ENCODE assay signal across 22 cellular contexts in genomic region chr5:66469684-66470083, GRCh38.
DNase-seq lines count a peak whose midpoint lies in the region; ATAC-seq and TF ChIP-seq lines count a peak whose summit lies in the region.
"Had no signal": no experiment of that assay in that cellular context is flagged by ENCODE, and none has a peak within 500 bp of the region (broad histone marks: within the 10 kb centered on the region; RNA-seq: fewer than 3 reads in every experiment).

No MANE protein-coding gene starts in this region.

- H3K4me3 ChIP-seq in GM23338 (no peak overlapping the region), astrocyte of the spinal cord (ENCODE audit: low read depth, low read length) (no peak overlapping the region), mesendoderm (ENCODE audit: low read length) (no peak overlapping the region), heart right ventricle (no peak overlapping the region)

- H3K36me3 Mint-ChIP-seq in GM23338 (ENCODE audit: low read depth) = peaks cover 41% of the 10 kb centered on the region
- H3K36me3 Mint-ChIP-seq: CD4-positive, CD25-positive, alpha-beta regulatory T cell had no signal

- intact Hi-C loops in heart right ventricle (cut with DNase I) = no loop called here

- ATAC-seq in GM23338 (no peak), GM21619 (IDR thresholded peaks at IDR 0.05; ENCODE audit: unreplicated experiment) (no peak), heart right ventricle (no peak)
- ATAC-seq: PC-3 had no signal

- peaks cover 4% of the 10 kb centered on the region; the same call in 1 of the 2 replicates for H3K9me2 ChIP-seq in GM23338 (ENCODE audit: insufficient read depth)

- H3K27me3 Mint-ChIP-seq in GM23338 (ENCODE audit: insufficient read depth, low read depth, poor library complexity) = peaks cover 5% of the 10 kb centered on the region
- H3K27me3 Mint-ChIP-seq: CD4-positive, CD25-positive, alpha-beta regulatory T cell had no signal

- H3K23ac ChIP-seq in mesendoderm (ENCODE audit: low read length) = no peak overlapping the region

- no peak overlapping the region for H3K18ac ChIP-seq in mesendoderm (ENCODE audit: low read length)

- no peak overlapping the region for H3K27ac Mint-ChIP-seq in GM23338
- H3K27ac Mint-ChIP-seq: CD4-positive, CD25-positive, alpha-beta regulatory T cell; H9; T-helper 1 cell treated with Interleukin-12 subunit alpha and Interleukin-12 subunit beta and Interleukin-4 antibody, amounts not matched to agents 30 μg/mL and 1 μg/mL, for 36 hours had no signal

- no peak overlapping the region for H4K8ac ChIP-seq in mesendoderm (ENCODE audit: low read depth, low read length)

- H4K20me1 ChIP-seq in GM23338 (replicated peaks; ENCODE audit: insufficient read depth) = no peaks in the 10 kb centered on the region

- no peaks in the 10 kb centered on the region for H3K4me1 ChIP-seq in GM23338 (ENCODE audit: insufficient read depth)
- no peaks in the 10 kb centered on the region for H3K4me1 ChIP-seq in mesendoderm (ENCODE audit: control insufficient read depth, low read depth, low read length)
- H3K4me1 ChIP-seq in heart right ventricle = no peaks in the 10 kb centered on the region

- H3K9me3 ChIP-seq in heart right ventricle = peaks cover 0 to 40% (median 11%) of the 10 kb centered on the region in 11 donors

- H3K4ac ChIP-seq in mesendoderm (ENCODE audit: low read depth, low read length) = no peak overlapping the region

- no peak overlapping the region for H2AK5ac ChIP-seq in mesendoderm (ENCODE audit: low read length)

- no peaks in the 10 kb centered on the region for H3K79me2 ChIP-seq in GM23338 (replicated peaks; ENCODE audit: insufficient read depth)
- no peaks in the 10 kb centered on the region for H3K79me2 ChIP-seq in mesendoderm (ENCODE audit: control insufficient read depth, insufficient read depth, low read length)

- H3K9ac ChIP-seq in mesendoderm (ENCODE audit: low read length) = no peak overlapping the region
- H3K9ac ChIP-seq: KMS-11 had no signal

- no peak overlapping the region for H4K5ac ChIP-seq in mesendoderm (ENCODE audit: low read length)

- H3K27me3 ChIP-seq in GM23338 (ENCODE audit: insufficient read depth) = no peaks in the 10 kb centered on the region
- no peaks in the 10 kb centered on the region for H3K27me3 ChIP-seq in mesendoderm (ENCODE audit: insufficient read depth, low read length, poor library complexity)
- H3K27me3 ChIP-seq in heart right ventricle = no peaks in the 10 kb centered on the region

- H3K36me3 ChIP-seq in GM23338 (ENCODE audit: insufficient read depth) = peaks cover 24% of the 10 kb centered on the region
- H3K36me3 ChIP-seq in mesendoderm (ENCODE audit: control insufficient read depth, insufficient read depth, low read length) = no peaks in the 10 kb centered on the region
- no peaks in the 10 kb centered on the region for H3K36me3 ChIP-seq in heart right ventricle

- TF ChIP-seq CTCF in GM23338 (conservative IDR thresholded peaks at IDR 0.05; ENCODE audit: low read depth in 2 of 2) (no peak), astrocyte of the spinal cord (IDR thresholded peaks at IDR 0.05; ENCODE audit: low read depth, low read length) (no peak), heart right ventricle (IDR thresholded peaks at IDR 0.05) (no peak)

- DNase-seq in GM23338 (ENCODE audit: low spot score) = peak; percentile 45
- DNase-seq in LHCN-M2 (ENCODE audit: low read depth) = peak; percentile 14
- peak; percentile 5 for DNase-seq in astrocyte of the spinal cord (ENCODE audit: low read depth, low spot score)
- peak; percentile 54 for DNase-seq in mesendoderm
- no peak for DNase-seq in NCI-H146 treated with DMSO at 0.1 percent for 48 hours (lab: John Stamatoyannopoulos, UW; ENCODE audit: unreplicated experiment)
- no peak for DNase-seq in heart right ventricle
- DNase-seq: CD4-positive, CD25-positive, alpha-beta regulatory T cell; COR-L47; GF-D8; H9; NCI-H1105 treated with DMSO at 0.1 percent for 48 hours; NCI-H1694; NCI-H2081; NCI-H2171 treated with DMSO at 0.1 percent for 48 hours; NCI-H524 treated with DMSO at 0.1 percent for 48 hours; PC-3; RPMI8226; SHP77 had no signal

- no peak overlapping the region for H2BK15ac ChIP-seq in mesendoderm (replicated peaks; ENCODE audit: low read depth)

- H3K79me1 ChIP-seq in mesendoderm (ENCODE audit: low read length) = no peaks in the 10 kb centered on the region

- peaks cover 81% of the 10 kb centered on the region for H3K9me3 Mint-ChIP-seq in GM23338

- no peak overlapping the region for H3K56ac ChIP-seq in mesendoderm (ENCODE audit: low read length)

- in situ Hi-C loops in astrocyte of the spinal cord (cut with HindIII; ENCODE audit: low sequenced_read_pairs) = no loop called here

- H3K4me1 Mint-ChIP-seq in GM23338 = no peaks in the 10 kb centered on the region
- H3K4me1 Mint-ChIP-seq: CD4-positive, CD25-positive, alpha-beta regulatory T cell; H9 had no signal

- no peak overlapping the region for H2BK120ac ChIP-seq in mesendoderm (ENCODE audit: low read depth, low read length)

- no peaks in the 10 kb centered on the region for H3F3A ChIP-seq in GM23338 (replicated peaks; ENCODE audit: low read depth)

- H3K27ac ChIP-seq in GM23338 (ENCODE audit: low read depth) (no peak overlapping the region), mesendoderm (ENCODE audit: low read depth, low read length) (no peak overlapping the region), heart right ventricle (no peak overlapping the region)
- H3K27ac ChIP-seq: HL-60, KMS-11 had no signal

- H3K4me2 ChIP-seq in GM23338 = no peak overlapping the region
- H3K4me2 ChIP-seq in mesendoderm (ENCODE audit: low read length) = no peak overlapping the region
- H3K4me2 ChIP-seq: KMS-11 had no signal

- 100% methylated on average over 1 of the region's 1 CpG for WGBS in mesendoderm (ENCODE audit: extremely low coverage, insufficient coverage, low lambda C conversion rate)
- 96 to 98% methylated on average over 1 of the region's 1 CpG for WGBS in heart right ventricle, 2 donors

- H3K4me3 Mint-ChIP-seq in GM23338 = no peak overlapping the region
- H3K4me3 Mint-ChIP-seq: CD4-positive, CD25-positive, alpha-beta regulatory T cell; H9; T-helper 1 cell treated with Interleukin-12 subunit alpha and Interleukin-12 subunit beta and Interleukin-4 antibody, amounts not matched to agents 30 μg/mL and 1 μg/mL, for 36 hours had no signal

- H2BK5ac ChIP-seq in mesendoderm (ENCODE audit: low read length) = no peak overlapping the region

- no peak overlapping the region for H2AFZ ChIP-seq in GM23338

TF ChIP-seq in GM23338, 12 proteins besides CTCF, POLR2A, EP300 and RAD21 (continues in another document):
- TF ChIP-seq JUNB (IDR thresholded peaks at IDR 0.05; ENCODE audit: unreplicated experiment) (no peak), EZH2 (IDR thresholded peaks at IDR 0.05; ENCODE audit: low read depth, unreplicated experiment) (no peak), ETS1 (IDR thresholded peaks at IDR 0.05) (no peak), EZH2phosphoT487 (IDR thresholded peaks at IDR 0.05; ENCODE audit: unreplicated experiment) (no peak), NANOG (IDR thresholded peaks at IDR 0.05; ENCODE audit: borderline replicate concordance) (no peak), STAT1 (IDR thresholded peaks at IDR 0.05; ENCODE audit: unreplicated experiment) (no peak)

Comparison
In these comparisons a context has a peak if more than half of its experiments do, and no peak if none do; other contexts are left out.
1. DNase-seq: peak in GM23338 (single experiment), LHCN-M2 (single experiment), astrocyte of the spinal cord (single experiment) and mesendoderm (single experiment); none in NCI-H146 treated with DMSO at 0.1 percent for 48 hours (single experiment) and heart right ventricle (0 of 2).